19 cellular contexts compared by ENCODE assay signal in genomic region chr6:79307321-79308036, GRCh38.
DNase-seq lines count a peak whose midpoint lies in the region; ATAC-seq and TF ChIP-seq lines count a peak whose summit lies in the region.
"Had no signal": no experiment of that assay in that cellular context is flagged by ENCODE, and none has a peak within 500 bp of the region (broad histone marks: within the 10 kb centered on the region; RNA-seq: fewer than 3 reads in every experiment).

No MANE protein-coding gene starts in this region.

- CTCF ChIA-PET in HEK293 (lab: Yijun Ruan, JAX) (interaction anchor here (0.6 to 0.7 kb wide), 2 partner anchors 62 to 204 kb away, joined by 3 to 5 read pairs; no protein-coding TSS in a partner anchor), HEK293T (lab: Yijun Ruan, JAX) (no interaction called here)

- WGBS in heart right ventricle, 2 donors = 86 to 88% methylated on average over 7 of the region's 7 CpGs

- peak; percentile 12 for DNase-seq in NCI-H510A treated with DMSO at 0.1 percent for 48 hours (lab: John Stamatoyannopoulos, UW)
- DNase-seq in epithelial cell of esophagus (ENCODE audit: low read depth) = peak; percentile 98
- peak; percentile 93 for DNase-seq in kidney tubule cell (ENCODE audit: low spot score)
- no peak for DNase-seq in heart right ventricle
- DNase-seq in activated naive CD4-positive, alpha-beta T cell (lab: John Stamatoyannopoulos, UW) = no peak
- no peak for DNase-seq in HEK293T (ENCODE audit: extremely low spot score)
- DNase-seq: activated T-cell treated with anti-CD3 and anti-CD28 coated beads, Interleukin-2, amount 50 U/mL, for 24 hours; effector CD8-positive, alpha-beta T cell; HFFc6; mesenchymal stem cell; MG63; natural killer cell; NK-92 treated with Interleukin-12 subunit alpha and Interleukin-12 subunit beta, amount 100 ng/mL, for 24 hours; SHP77 treated with DMSO at 0.1 percent for 48 hours; stimulated activated naive CD4-positive, alpha-beta T cell treated with Interleukin-2 at 50 U/mL for 16 hours had no signal

- no peak for ATAC-seq in heart right ventricle
- ATAC-seq: natural killer cell had no signal

- no peaks in the 10 kb centered on the region for H3K27me3 ChIP-seq in heart right ventricle
- H3K27me3 ChIP-seq: BLaER1 treated with 17β-estradiol and CSF1 and Interleukin-3, amounts not matched to agents 10 nM and 100 nM; cardiac muscle cell; MG63 had no signal

- H3K4me1 ChIP-seq in HEK293 (ENCODE audit: control insufficient read depth, insufficient read depth, low read length) = no peaks in the 10 kb centered on the region
- H3K4me1 ChIP-seq in heart right ventricle = no peaks in the 10 kb centered on the region
- H3K4me1 ChIP-seq: BLaER1 treated with 17β-estradiol and CSF1 and Interleukin-3, amounts not matched to agents 10 nM and 100 nM; prostate gland had no signal

- H3K9me3 ChIP-seq in HEK293 (ENCODE audit: control insufficient read depth, insufficient read depth, low read depth, low read length) = no peaks in the 10 kb centered on the region
- H3K9me3 ChIP-seq in heart right ventricle = no peaks in the 10 kb centered on the region
- H3K9me3 ChIP-seq: BLaER1 treated with 17β-estradiol and CSF1 and Interleukin-3, amounts not matched to agents 10 nM and 100 nM; MG63; prostate gland had no signal

- H3K27ac ChIP-seq in HEK293 (ENCODE audit: extremely low read depth, low read depth, low read length) (no peak overlapping the region), heart right ventricle (no peak overlapping the region)
- H3K27ac ChIP-seq: BLaER1 treated with 17β-estradiol and CSF1 and Interleukin-3, amounts not matched to agents 10 nM and 100 nM; cardiac muscle cell; prostate gland had no signal

- POLR2A ChIA-PET in HEK293 (lab: Yijun Ruan, JAX) = interaction anchor here (0.6 kb wide), 1 partner anchor 708 kb away, joined by 5 read pairs; no protein-coding TSS in a partner anchor
- POLR2A ChIA-PET in HEK293T (lab: Yijun Ruan, JAX) = no interaction called here

- TF ChIP-seq CTCF in HEK293 (tag by site-specific recombination; IDR thresholded peaks at IDR 0.05) (no peak), epithelial cell of esophagus (IDR thresholded peaks at IDR 0.05; ENCODE audit: insufficient read depth, low read depth, low read length, missing control alignments) (no peak), heart right ventricle (IDR thresholded peaks at IDR 0.05) (no peak)

- H3K4me3 ChIP-seq in HEK293 (ENCODE audit: low read depth, low read length) (no peak overlapping the region), epithelial cell of esophagus (ENCODE audit: low read length) (no peak overlapping the region), heart right ventricle (no peak overlapping the region)
- H3K4me3 ChIP-seq: BLaER1 treated with 17β-estradiol and CSF1 and Interleukin-3, amounts not matched to agents 10 nM and 100 nM; cardiac muscle cell; MG63; prostate gland had no signal

- intact Hi-C loops in heart right ventricle (cut with DNase I) = no loop called here

- H3K36me3 ChIP-seq in HEK293 (ENCODE audit: control insufficient read depth in 2 of 2, insufficient read depth in 1 of 2, low read length in 2 of 2) (no peaks in the 10 kb centered on the region), heart right ventricle (no peaks in the 10 kb centered on the region)
- H3K36me3 ChIP-seq: BLaER1 treated with 17β-estradiol and CSF1 and Interleukin-3, amounts not matched to agents 10 nM and 100 nM; cardiac muscle cell; MG63; prostate gland had no signal

TF ChIP-seq in HEK293, 187 proteins besides CTCF, POLR2A, EP300 and RAD21 (continues in another document):
- TF ChIP-seq ZNF133 (tag by site-specific recombination; IDR thresholded peaks at IDR 0.05) = peak; percentile 82
- TF ChIP-seq TRIM28 (IDR thresholded peaks at IDR 0.05; ENCODE audit: borderline replicate concordance, low read length) = peak; percentile 67; the same call in 1 of the 2 replicates
- no peak for TF ChIP-seq ZNF654 (tag by site-specific recombination; IDR thresholded peaks at IDR 0.05; ENCODE audit: low read depth)
- TF ChIP-seq ZNF112 (tag by site-specific recombination; IDR thresholded peaks at IDR 0.05) = no peak
- no peak for TF ChIP-seq ZNF518A (tag by site-specific recombination; conservative IDR thresholded peaks at IDR 0.05; ENCODE audit: low read depth)
- TF ChIP-seq ZNF169 (tag by site-specific recombination; IDR thresholded peaks at IDR 0.05) = no peak
- TF ChIP-seq ZNF211 (tag by site-specific recombination; IDR thresholded peaks at IDR 0.05; ENCODE audit: low read depth) = no peak
- TF ChIP-seq ZNF585B (tag by site-specific recombination; IDR thresholded peaks at IDR 0.05) = peak; percentile 44

TF ChIP-seq in HEK293T, 16 proteins besides CTCF, POLR2A, EP300 and RAD21:
- TF ChIP-seq SUZ12 (IDR thresholded peaks at IDR 0.05) (no peak), ARNT (IDR thresholded peaks at IDR 0.05) (no peak), TARDBP (IDR thresholded peaks at IDR 0.05) (no peak), FOXA1 (IDR thresholded peaks at IDR 0.05) (no peak), L3MBTL2 (conservative IDR thresholded peaks at IDR 0.05) (no peak), LEF1 (IDR thresholded peaks at IDR 0.05; ENCODE audit: borderline replicate concordance) (no peak), FOXM1 (IDR thresholded peaks at IDR 0.05; ENCODE audit: borderline replicate concordance) (no peak), CTBP1 (IDR thresholded peaks at IDR 0.05; ENCODE audit: borderline replicate concordance) (no peak), FOXK2 (IDR thresholded peaks at IDR 0.05) (no peak), SP1 (IDR thresholded peaks at IDR 0.05) (no peak), ELF4 (IDR thresholded peaks at IDR 0.05) (no peak)

Comparison
In these comparisons a context has a peak if more than half of its experiments do, and no peak if none do; other contexts are left out.
1. DNase-seq: peak in NCI-H510A treated with DMSO at 0.1 percent for 48 hours (single experiment), epithelial cell of esophagus (single experiment) and kidney tubule cell (single experiment); none in heart right ventricle (0 of 2), activated naive CD4-positive, alpha-beta T cell (0 of 4) and HEK293T (single experiment).